ENCODE assay signal across 1 cellular context in genomic region chr7:141073641-141074161, GRCh38.
TF ChIP-seq lines count a peak whose summit lies in the region.

Gene TMEM178B, plus strand, starts transcription at chr7:141074064.

TF ChIP-seq in WTC11, 78 proteins besides CTCF, POLR2A, EP300 and RAD21 (continued from another document):
- no peak for TF ChIP-seq ZNF425 (CRISPR knock-in tag; conservative IDR thresholded peaks at IDR 0.05)
